Comparison of ENCODE assay signal across 8 cellular contexts in genomic region chr9:128026255-128027165, GRCh38. TPM values are rescaled to one million over a fixed set of nuclear protein-coding genes. Genes with fewer than 3 reads are reported as not detected.
DNase-seq lines count a peak whose midpoint lies in the region; ATAC-seq and TF ChIP-seq lines count a peak whose summit lies in the region.

No MANE protein-coding gene starts in this region.

- H3K9me3 ChIP-seq in lung (ENCODE audit: control insufficient read depth in 2 of 2, insufficient read depth in 1 of 2, low read length in 1 of 2) (no peaks in the 10 kb centered on the region), stomach (no peaks in the 10 kb centered on the region), HAP-1 (no peaks in the 10 kb centered on the region)

- peaks cover 0 to 4% of the 10 kb centered on the region in 2 donors for H3K4me1 ChIP-seq in lung (ENCODE audit: control insufficient read depth in 2 of 2, insufficient read depth in 2 of 2, low read length in 2 of 2)
- H3K4me1 ChIP-seq in stomach, result peaks cover 0 to 19% (median 0%) of the 10 kb centered on the region in 4 donors
- no peaks in the 10 kb centered on the region for H3K4me1 ChIP-seq in HAP-1

- H3K27me3 ChIP-seq in lung (ENCODE audit: control insufficient read depth, insufficient read depth) (no peaks in the 10 kb centered on the region), stomach (no peaks in the 10 kb centered on the region), HAP-1 (ENCODE audit: low read depth) (no peaks in the 10 kb centered on the region)

- ATAC-seq in lung (ENCODE audit: insufficient read depth, low FRiP score), result peak; percentile 25
- ATAC-seq in HG02970 (IDR thresholded peaks at IDR 0.05; ENCODE audit: low FRiP score, unreplicated experiment), result no peak

- peak; percentile 66 for DNase-seq in KG1 (lab: John Stamatoyannopoulos, UW)
- DNase-seq in activated T-cell treated with anti-CD3 and anti-CD28 coated beads for 1 hour (ENCODE audit: low read depth), result peak; percentile 63
- no peak for DNase-seq in lung (ENCODE audit: low spot score)
- peak; percentile 38 for DNase-seq in stomach
- no peak for DNase-seq in HAP-1 (ENCODE audit: low spot score in 2 of 2)
- DNase-seq in midbrain (lab: John Stamatoyannopoulos, UW), result no peak

- no peak for TF ChIP-seq CTCF in lung (IDR thresholded peaks at IDR 0.05; ENCODE audit: control extremely low read depth, extremely low read depth)
- no peak for TF ChIP-seq CTCF in stomach (IDR thresholded peaks at IDR 0.05)

- no peak for TF ChIP-seq EP300 in stomach (IDR thresholded peaks at IDR 0.05)

- intact Hi-C loops in stomach (cut with DNase I; ENCODE audit: low total_unique reads), result no loop called here

- TF ChIP-seq POLR2A in GM15510 (IDR thresholded peaks at IDR 0.05; ENCODE audit: borderline replicate concordance, extremely low read depth, insufficient read length) (peak; percentile 48), stomach (IDR thresholded peaks at IDR 0.05) (no peak)

- H3K36me3 ChIP-seq in lung (ENCODE audit: control insufficient read depth in 2 of 2, insufficient read depth in 2 of 2, low read length in 2 of 2), result no peaks in the 10 kb centered on the region
- H3K36me3 ChIP-seq in stomach, result no peaks in the 10 kb centered on the region
- no peaks in the 10 kb centered on the region for H3K36me3 ChIP-seq in HAP-1 (replicated peaks)

- H3K4me3 ChIP-seq in lung (no peak overlapping the region), stomach (no peak overlapping the region), HAP-1 (no peak overlapping the region)

- in situ Hi-C loops in HAP-1 (cut with MboI; ENCODE audit: low sequenced_read_pairs), result no loop called here

- 49 to 67% methylated on average over 19 of the region's 19 CpGs for WGBS in lung, 2 donors
- 61 to 76% (median 70%) methylated on average over 16 to 19 of the region's 19 CpGs for WGBS in stomach, 5 donors

- H3K27ac ChIP-seq in lung (ENCODE audit: low read depth in 1 of 2, low read length in 1 of 2) (peak overlapping the region in 1 of 2 donors; percentile 65), stomach (peak overlapping the region; percentile 25 to 75 (median 61))

RNA-seq across cellular contexts. Expression of gene NAIF1, which starts 40.6 kb away (rescaled TPM):
- total RNA-seq in lung (1 to 10 TPM; 7.2 to 9.4 TPM), stomach (10 to 100 TPM in 2 of 5 donors, 1 to 10 TPM in 3; 1.8 to 40.3 (median 6.7) TPM)
- polyA plus RNA-seq in lung (1 to 10 TPM; 8.2 to 9.4 TPM), stomach (10 to 100 TPM in 1 of 3 donors, 1 to 10 TPM in 2; 7.0 to 10.3 (median 8.7) TPM)

RNA-seq across cellular contexts. Expression of gene SLC25A25, which starts 41.5 kb away (rescaled TPM):
- total RNA-seq in lung, result 10 to 100 TPM; 21.2 to 32.6 TPM
- polyA plus RNA-seq in lung, result 10 to 100 TPM; 10.5 to 27.9 TPM
- total RNA-seq in stomach, result 10 to 100 TPM; 12.3 to 37.1 (median 32.6) TPM
- polyA plus RNA-seq in stomach, result 1 to 10 TPM; 7.9 to 9.2 (median 8.1) TPM

RNA-seq across cellular contexts. Expression of gene EEIG1, which starts 45.7 kb away (rescaled TPM):
- total RNA-seq in lung (10 to 100 TPM; 49.6 to 66.5 TPM), stomach (100 to 1,000 TPM in 2 of 5 donors, 10 to 100 TPM in 3; 26.3 to 406 (median 83.4) TPM)
- polyA plus RNA-seq in lung (10 to 100 TPM; 13.4 to 15.8 TPM), stomach (100 to 1,000 TPM in 1 of 3 donors, 10 to 100 TPM in 2; 24.4 to 118 (median 38.5) TPM)

Comparison
In these comparisons a context has a peak if more than half of its experiments do, and no peak if none do; other contexts are left out.
1. DNase-seq: peak in KG1 (single experiment), activated T-cell treated with anti-CD3 and anti-CD28 coated beads for 1 hour (single experiment) and stomach (single experiment); none in lung (single experiment), HAP-1 (0 of 2) and midbrain (single experiment).